In genomic region chr11:73072935-73073481, GRCh38 we compare ENCODE assay signal across 8 cellular contexts.
A peak's percentile ranks its signal among the peaks of the same experiment; 100 is the strongest.
DNase-seq lines count a peak whose midpoint lies in the region; ATAC-seq and TF ChIP-seq lines count a peak whose summit lies in the region.

No MANE protein-coding gene starts in this region.

- ATAC-seq in SK-N-SH treated with all-trans-retinoic acid at 6 μM for 48 hours (peak; percentile 75), HG02642 (IDR thresholded peaks at IDR 0.05; ENCODE audit: poor library complexity, unreplicated experiment) (peak; percentile 79), GM19324 (IDR thresholded peaks at IDR 0.05; ENCODE audit: low FRiP score, unreplicated experiment) (no peak)

- 78% methylated on average over 2 of the region's 2 CpGs for WGBS in SK-N-SH (ENCODE audit: low lambda C conversion rate)
- WGBS in esophagus squamous epithelium, 2 donors, result 11 to 19% methylated on average over 2 of the region's 2 CpGs
- WGBS in sigmoid colon, 2 donors, result 8 to 21% methylated on average over 2 of the region's 2 CpGs

- H3F3A ChIP-seq in SK-N-SH (replicated peaks; ENCODE audit: insufficient read depth) (peaks cover 12% of the 10 kb centered on the region), OCI-LY1 (ENCODE audit: insufficient read depth, low read length) (no peaks in the 10 kb centered on the region)

- H3K36me3 ChIP-seq in SK-N-SH (replicated peaks in 1 of 2; ENCODE audit: control insufficient read depth in 1 of 2, insufficient read depth in 2 of 2, low read length in 1 of 2) (peaks cover 0 to 17% of the 10 kb centered on the region in 2 experiments), OCI-LY1 (ENCODE audit: insufficient read depth, low read length) (peaks cover 31% of the 10 kb centered on the region), esophagus squamous epithelium (peaks cover 0 to 5% (median 0%) of the 10 kb centered on the region in 3 donors), sigmoid colon (no peaks in the 10 kb centered on the region)

- H4K20me1 ChIP-seq in SK-N-SH (ENCODE audit: insufficient read depth) (no peaks in the 10 kb centered on the region; the same call in 1 of the 2 replicates), OCI-LY1 (ENCODE audit: insufficient read depth, low read length) (no peaks in the 10 kb centered on the region)

- TF ChIP-seq POLR2A in esophagus squamous epithelium (IDR thresholded peaks at IDR 0.05) (no peak), sigmoid colon (IDR thresholded peaks at IDR 0.05) (no peak)

- H3K4me2 ChIP-seq in SK-N-SH (no peak overlapping the region), OCI-LY1 (ENCODE audit: low read length) (peak overlapping the region; percentile 58)

- no peaks in the 10 kb centered on the region for H3K27me3 ChIP-seq in SK-N-SH (ENCODE audit: insufficient read depth)
- H3K27me3 ChIP-seq in OCI-LY1 (ENCODE audit: insufficient read depth, low read length), result no peaks in the 10 kb centered on the region
- no peaks in the 10 kb centered on the region for H3K27me3 ChIP-seq in esophagus squamous epithelium
- no peaks in the 10 kb centered on the region for H3K27me3 ChIP-seq in sigmoid colon

- no peak for DNase-seq in SK-N-SH
- DNase-seq in esophagus squamous epithelium (lab: John Stamatoyannopoulos, UW), result no peak
- DNase-seq in sigmoid colon, result no peak
- DNase-seq in NCI-H345 (lab: John Stamatoyannopoulos, UW), result no peak

- POLR2A ChIA-PET in SK-N-SH (lab: Yijun Ruan, JAX), result no interaction called here

- peaks cover 5% of the 10 kb centered on the region; the same call in 1 of the 2 replicates for H3K9me3 ChIP-seq in SK-N-SH
- peaks cover 1% of the 10 kb centered on the region; the same call in 1 of the 2 replicates for H3K9me3 ChIP-seq in OCI-LY1 (ENCODE audit: low read length)
- H3K9me3 ChIP-seq in esophagus squamous epithelium, result no peaks in the 10 kb centered on the region
- peaks cover 0 to 3% (median 0%) of the 10 kb centered on the region in 4 donors for H3K9me3 ChIP-seq in sigmoid colon

- H3K27ac ChIP-seq in SK-N-SH (ENCODE audit: low read depth in 2 of 2, low read length in 1 of 2) (no peak overlapping the region; a peak in 1 of 4 replicates), OCI-LY1 (ENCODE audit: low read depth, low read length, poor library complexity, severe bottlenecking) (peak overlapping the region; percentile 18), esophagus squamous epithelium (peak overlapping the region; percentile 1 to 42 (median 25)), sigmoid colon (peak overlapping the region in 3 of 4 donors; percentile 26 to 66 (median 58))

- H3K4me1 ChIP-seq in SK-N-SH (ENCODE audit: control insufficient read depth in 1 of 2, insufficient read depth in 2 of 2, low read depth in 1 of 2, low read length in 1 of 2) (peaks cover 0 to 2% of the 10 kb centered on the region in 2 experiments; a peak in 1 of 4 replicates), OCI-LY1 (ENCODE audit: insufficient read depth, low read length, severe bottlenecking) (peaks cover 29% of the 10 kb centered on the region), esophagus squamous epithelium (peaks cover 0 to 21% (median 0%) of the 10 kb centered on the region in 3 donors), sigmoid colon (peaks cover 0 to 28% (median 13%) of the 10 kb centered on the region in 4 donors)

- H3K9ac ChIP-seq in SK-N-SH (no peak overlapping the region), OCI-LY1 (ENCODE audit: low read length) (peak overlapping the region; percentile 33; the same call in 1 of the 2 replicates)

- TF ChIP-seq EP300 in SK-N-SH (IDR thresholded peaks at IDR 0.05; ENCODE audit: borderline replicate concordance in 1 of 2, low read depth in 1 of 2, low read length in 1 of 2) (no peak), sigmoid colon (IDR thresholded peaks at IDR 0.05) (no peak)

- CTCF ChIA-PET in SK-N-SH (lab: Yijun Ruan, JAX), result interaction anchor here (0.6 kb wide), 1 partner anchor 262 kb away, joined by 3 read pairs; no protein-coding TSS in a partner anchor

- no peak for TF ChIP-seq CTCF in SK-N-SH (IDR thresholded peaks at IDR 0.05)
- no peak for TF ChIP-seq CTCF in OCI-LY1 (IDR thresholded peaks at IDR 0.05; ENCODE audit: low read length)
- no peak for TF ChIP-seq CTCF in esophagus squamous epithelium (IDR thresholded peaks at IDR 0.05)
- TF ChIP-seq CTCF in sigmoid colon (IDR thresholded peaks at IDR 0.05), result no peak

- peaks cover 32% of the 10 kb centered on the region for H3K79me2 ChIP-seq in SK-N-SH (ENCODE audit: insufficient read depth)
- peaks cover 59% of the 10 kb centered on the region for H3K79me2 ChIP-seq in OCI-LY1 (ENCODE audit: insufficient read depth, low read length)

- TF ChIP-seq RAD21 in SK-N-SH (IDR thresholded peaks at IDR 0.05; ENCODE audit: low read length), result no peak

- H3K4me3 ChIP-seq in SK-N-SH (ENCODE audit: low read depth in 2 of 2, low read length in 1 of 2), result no peak overlapping the region
- peak overlapping the region; percentile 34 for H3K4me3 ChIP-seq in OCI-LY1 (ENCODE audit: low read depth, low read length, poor library complexity, severe bottlenecking)
- H3K4me3 ChIP-seq in esophagus squamous epithelium, result peak overlapping the region in 2 of 4 donors; percentile 5 to 22
- peak overlapping the region in 2 of 4 donors; percentile 13 to 21 for H3K4me3 ChIP-seq in sigmoid colon

- no peaks in the 10 kb centered on the region for H3K9me2 ChIP-seq in SK-N-SH
- H3K9me2 ChIP-seq in OCI-LY1 (ENCODE audit: low read depth, low read length), result no peaks in the 10 kb centered on the region

- intact Hi-C loops in esophagus squamous epithelium (cut with DNase I), result no loop called here
- intact Hi-C loops in sigmoid colon (cut with DNase I), result no loop called here

- no peak overlapping the region for H2AFZ ChIP-seq in SK-N-SH (ENCODE audit: low read depth)
- H2AFZ ChIP-seq in OCI-LY1 (ENCODE audit: low read length), result no peak overlapping the region

TF ChIP-seq in SK-N-SH treated with all-trans-retinoic acid at 6 μM for 48 hours, 23 proteins besides CTCF, POLR2A, EP300 and RAD21 (continues in another document):
- TF ChIP-seq PATZ1 (CRISPR knock-in tag; IDR thresholded peaks at IDR 0.05; ENCODE audit: borderline replicate concordance) (no peak), ISL1 (CRISPR knock-in tag; IDR thresholded peaks at IDR 0.05) (no peak)
- TF ChIP-seq, protein P1, sequence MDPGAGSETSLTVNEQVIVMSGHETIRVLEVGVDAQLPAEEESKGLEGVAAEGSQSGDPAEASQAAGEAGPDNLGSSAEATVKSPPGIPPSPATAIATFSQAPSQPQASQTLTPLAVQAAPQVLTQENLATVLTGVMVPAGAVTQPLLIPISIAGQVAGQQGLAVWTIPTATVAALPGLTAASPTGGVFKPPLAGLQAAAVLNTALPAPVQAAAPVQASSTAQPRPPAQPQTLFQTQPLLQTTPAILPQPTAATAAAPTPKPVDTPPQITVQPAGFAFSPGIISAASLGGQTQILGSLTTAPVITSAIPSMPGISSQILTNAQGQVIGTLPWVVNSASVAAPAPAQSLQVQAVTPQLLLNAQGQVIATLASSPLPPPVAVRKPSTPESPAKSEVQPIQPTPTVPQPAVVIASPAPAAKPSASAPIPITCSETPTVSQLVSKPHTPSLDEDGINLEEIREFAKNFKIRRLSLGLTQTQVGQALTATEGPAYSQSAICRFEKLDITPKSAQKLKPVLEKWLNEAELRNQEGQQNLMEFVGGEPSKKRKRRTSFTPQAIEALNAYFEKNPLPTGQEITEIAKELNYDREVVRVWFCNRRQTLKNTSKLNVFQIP (CRISPR knock-in tag; IDR thresholded peaks at IDR 0.05; ENCODE audit: borderline replicate concordance, low read depth), result no peak

TF ChIP-seq in SK-N-SH, 30 proteins besides CTCF, POLR2A, EP300 and RAD21:
- no peak for TF ChIP-seq RFX5 (IDR thresholded peaks at IDR 0.05; ENCODE audit: low read length)
- TF ChIP-seq, protein P2, sequence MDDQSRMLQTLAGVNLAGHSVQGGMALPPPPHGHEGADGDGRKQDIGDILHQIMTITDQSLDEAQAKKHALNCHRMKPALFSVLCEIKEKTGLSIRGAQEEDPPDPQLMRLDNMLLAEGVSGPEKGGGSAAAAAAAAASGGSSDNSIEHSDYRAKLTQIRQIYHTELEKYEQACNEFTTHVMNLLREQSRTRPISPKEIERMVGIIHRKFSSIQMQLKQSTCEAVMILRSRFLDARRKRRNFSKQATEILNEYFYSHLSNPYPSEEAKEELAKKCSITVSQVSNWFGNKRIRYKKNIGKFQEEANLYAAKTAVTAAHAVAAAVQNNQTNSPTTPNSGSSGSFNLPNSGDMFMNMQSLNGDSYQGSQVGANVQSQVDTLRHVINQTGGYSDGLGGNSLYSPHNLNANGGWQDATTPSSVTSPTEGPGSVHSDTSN (IDR thresholded peaks at IDR 0.05), result no peak
- no peak for TF ChIP-seq SIN3A (IDR thresholded peaks at IDR 0.05; ENCODE audit: borderline replicate concordance, low read depth, low read length)
- TF ChIP-seq MEF2A (IDR thresholded peaks at IDR 0.05; ENCODE audit: borderline replicate concordance, low read depth), result no peak
TF ChIP-seq in SK-N-SH: peak in this region for 0.

Comparison
In these comparisons a context has a peak if more than half of its experiments do, and no peak if none do; other contexts are left out.
1. H3K27ac ChIP-seq: peak in OCI-LY1 (single experiment), esophagus squamous epithelium (4 of 4) and sigmoid colon (3 of 4); none in SK-N-SH (0 of 2).